In the genomic region with DNA sequence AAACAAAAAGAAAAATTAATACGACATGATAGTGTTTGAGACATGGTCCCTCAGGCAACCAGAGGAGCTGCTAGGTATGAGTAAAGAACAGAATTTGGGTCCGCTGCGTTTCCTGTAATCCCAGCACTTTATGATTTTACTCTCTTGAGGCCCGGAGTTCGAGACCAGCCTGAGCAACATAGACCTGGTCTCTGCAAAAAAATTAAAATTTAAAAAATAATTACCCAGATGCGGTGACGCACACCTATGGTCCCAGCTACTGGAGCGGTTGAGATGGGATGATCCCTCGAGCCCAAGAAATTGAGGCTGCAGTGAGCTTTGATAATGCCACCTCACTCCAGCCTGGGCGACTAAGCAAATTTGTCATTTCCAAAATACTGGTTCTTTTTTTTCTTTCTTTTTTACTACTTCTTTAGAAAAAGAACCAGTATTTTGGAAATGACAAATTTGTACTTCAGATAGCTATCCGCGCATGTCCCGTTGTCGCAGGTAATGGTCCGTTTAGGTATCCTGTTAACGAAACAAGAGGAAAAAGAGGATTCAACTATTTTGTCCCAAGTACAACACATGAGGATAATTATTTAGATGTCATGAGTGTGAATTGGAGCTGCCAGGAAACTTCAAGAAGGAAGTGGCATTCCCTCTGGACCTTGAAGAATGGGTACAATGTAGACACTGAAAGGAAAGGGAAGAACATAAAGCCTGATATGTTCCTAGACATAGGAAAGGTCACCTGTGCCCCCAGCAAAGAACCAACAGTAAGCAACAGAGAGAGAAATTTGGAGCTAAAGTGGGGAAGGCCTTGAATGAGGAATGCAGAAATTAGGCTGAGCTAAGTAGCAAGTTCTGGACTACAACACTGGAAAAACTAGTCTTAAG, we compare ENCODE assay signal across 8 cellular contexts. TPM values are rescaled to one million over a fixed set of nuclear protein-coding genes. Genes with fewer than 3 reads are reported as not detected.
DNase-seq lines count a peak whose midpoint lies in the region; ATAC-seq and TF ChIP-seq lines count a peak whose summit lies in the region.

No MANE protein-coding gene starts in this region.

- peaks cover 30% of the 10 kb centered on the region for H3K79me2 ChIP-seq in OCI-LY1 (ENCODE audit: insufficient read depth, low read length)

- no peaks in the 10 kb centered on the region for H3K27me3 ChIP-seq in CD8-positive, alpha-beta memory T cell (ENCODE audit: insufficient read depth, low read length, poor library complexity, severe bottlenecking)
- H3K27me3 ChIP-seq in OCI-LY1 (ENCODE audit: insufficient read depth, low read length): no peaks in the 10 kb centered on the region
- no peaks in the 10 kb centered on the region for H3K27me3 ChIP-seq in brain microvascular endothelial cell (replicated peaks)
- H3K27me3 ChIP-seq in mucosa of rectum (ENCODE audit: control insufficient read depth in 2 of 2, insufficient read depth in 2 of 2, low read length in 2 of 2): no peaks in the 10 kb centered on the region
- no peaks in the 10 kb centered on the region for H3K27me3 ChIP-seq in upper lobe of left lung

- peaks cover 0 to 5% of the 10 kb centered on the region in 2 donors for H3K27me3 Mint-ChIP-seq in CD8-positive, alpha-beta memory T cell

- H2AFZ ChIP-seq in OCI-LY1 (ENCODE audit: low read length): peak overlapping the region; percentile 18; the same call in 1 of the 2 replicates

- peak overlapping the region; percentile 98 for H3K4me2 ChIP-seq in OCI-LY1 (ENCODE audit: low read length)

- TF ChIP-seq CTCF in OCI-LY1 (IDR thresholded peaks at IDR 0.05; ENCODE audit: low read length) (no peak), brain microvascular endothelial cell (IDR thresholded peaks at IDR 0.05; ENCODE audit: low read depth, low read length, missing control alignments) (no peak), upper lobe of left lung (IDR thresholded peaks at IDR 0.05) (no peak)

- peak overlapping the region; percentile 97 to 100 (median 99) for H3K27ac Mint-ChIP-seq in CD8-positive, alpha-beta memory T cell

- H3K4me3 Mint-ChIP-seq in CD8-positive, alpha-beta memory T cell: peak overlapping the region; percentile 87 to 98 (median 94)

- H3K9ac ChIP-seq in OCI-LY1 (ENCODE audit: low read length) (peak overlapping the region; percentile 69), mucosa of rectum (ENCODE audit: low read depth in 1 of 2, low read length in 2 of 2) (peak overlapping the region; percentile 98 to 99)

- peak overlapping the region; percentile 27 for H3K4me3 ChIP-seq in CD8-positive, alpha-beta memory T cell (ENCODE audit: low read length)
- H3K4me3 ChIP-seq in OCI-LY1 (ENCODE audit: low read depth, low read length, poor library complexity, severe bottlenecking): peak overlapping the region; percentile 90
- H3K4me3 ChIP-seq in brain microvascular endothelial cell (ENCODE audit: low read depth, low read length): peak overlapping the region; percentile 77
- H3K4me3 ChIP-seq in mucosa of rectum (ENCODE audit: low read length in 2 of 2): peak overlapping the region; percentile 80 to 90
- H3K4me3 ChIP-seq in upper lobe of left lung: peak overlapping the region in 3 of 4 donors; percentile 66 to 86 (median 77)

- H4K20me1 ChIP-seq in OCI-LY1 (ENCODE audit: insufficient read depth, low read length): no peaks in the 10 kb centered on the region

- DNase-seq in CD8-positive, alpha-beta memory T cell: peak in 1 of 5 donors; percentile 7
- no peak for DNase-seq in brain microvascular endothelial cell
- no peak for DNase-seq in upper lobe of left lung
- no peak for DNase-seq in NCI-H128 (lab: John Stamatoyannopoulos, UW; ENCODE audit: unreplicated experiment)
- no peak for DNase-seq in HuH-7.5 (ENCODE audit: low spot score)

- CTCF ChIA-PET in CD8-positive, alpha-beta memory T cell (lab: Charles Lee): interaction anchor here (0.7 to 3.0 kb wide), 19 partner anchors 9 to 220 kb away, joined by 3 to 12 read pairs (median 4); a partner anchor contains a TSS

- H3K36me3 Mint-ChIP-seq in CD8-positive, alpha-beta memory T cell: peaks cover 0 to 22% (median 2%) of the 10 kb centered on the region in 3 donors

- TF ChIP-seq POLR2A in upper lobe of left lung (IDR thresholded peaks at IDR 0.05): no peak

- no peak for ATAC-seq in upper lobe of left lung (ENCODE audit: low FRiP score in 2 of 2)
- no peak for ATAC-seq in HG02798 (IDR thresholded peaks at IDR 0.05; ENCODE audit: poor library complexity, unreplicated experiment)

- 69 to 73% methylated on average over 16 of the region's 16 CpGs for WGBS in upper lobe of left lung, 2 donors

- POLR2A ChIA-PET in CD8-positive, alpha-beta memory T cell (lab: Charles Lee): interaction anchor here (1.0 to 3.7 kb wide), 6 partner anchors 10 to 212 kb away, joined by 3 to 22 read pairs (median 14); a partner anchor contains a TSS

- no peaks in the 10 kb centered on the region for H3F3A ChIP-seq in OCI-LY1 (ENCODE audit: insufficient read depth, low read length)

- peak overlapping the region; percentile 96 for H3K27ac ChIP-seq in CD8-positive, alpha-beta memory T cell (ENCODE audit: low read depth, low read length)
- H3K27ac ChIP-seq in OCI-LY1 (ENCODE audit: low read depth, low read length, poor library complexity, severe bottlenecking) (peak overlapping the region; percentile 94), brain microvascular endothelial cell (peak overlapping the region; percentile 96), mucosa of rectum (ENCODE audit: low read depth in 2 of 2, low read length in 2 of 2) (peak overlapping the region; percentile 99), upper lobe of left lung (peak overlapping the region; percentile 98 to 100 (median 99))

- TF ChIP-seq EP300 in upper lobe of left lung (IDR thresholded peaks at IDR 0.05): no peak

- H3K4me1 Mint-ChIP-seq in CD8-positive, alpha-beta memory T cell: peaks cover 46 to 62% (median 60%) of the 10 kb centered on the region in 3 donors

- no peaks in the 10 kb centered on the region for H3K9me3 Mint-ChIP-seq in CD8-positive, alpha-beta memory T cell

- no peaks in the 10 kb centered on the region for H3K36me3 ChIP-seq in CD8-positive, alpha-beta memory T cell (ENCODE audit: insufficient read depth, low read length)
- H3K36me3 ChIP-seq in OCI-LY1 (ENCODE audit: insufficient read depth, low read length) (peaks cover 19% of the 10 kb centered on the region), brain microvascular endothelial cell (replicated peaks) (peaks cover 2% of the 10 kb centered on the region), mucosa of rectum (ENCODE audit: control insufficient read depth in 2 of 2, insufficient read depth in 2 of 2, low read length in 2 of 2) (no peaks in the 10 kb centered on the region), upper lobe of left lung (no peaks in the 10 kb centered on the region)

- H3K4me1 ChIP-seq in CD8-positive, alpha-beta memory T cell (ENCODE audit: insufficient read depth, low read length): peaks cover 38% of the 10 kb centered on the region
- H3K4me1 ChIP-seq in OCI-LY1 (ENCODE audit: insufficient read depth, low read length, severe bottlenecking): peaks cover 28% of the 10 kb centered on the region
- H3K4me1 ChIP-seq in mucosa of rectum (ENCODE audit: control insufficient read depth in 2 of 2, insufficient read depth in 2 of 2, low read length in 2 of 2): peaks cover 11 to 16% of the 10 kb centered on the region in 2 donors
- H3K4me1 ChIP-seq in upper lobe of left lung: peaks cover 15 to 38% (median 22%) of the 10 kb centered on the region in 4 donors

- H3K9me3 ChIP-seq in CD8-positive, alpha-beta memory T cell (ENCODE audit: low read length): no peaks in the 10 kb centered on the region
- H3K9me3 ChIP-seq in OCI-LY1 (ENCODE audit: low read length) (no peaks in the 10 kb centered on the region), mucosa of rectum (ENCODE audit: control insufficient read depth in 2 of 2, low read length in 2 of 2) (no peaks in the 10 kb centered on the region), upper lobe of left lung (no peaks in the 10 kb centered on the region)

- in situ Hi-C loops in brain microvascular endothelial cell (cut with HindIII; ENCODE audit: low pct_ligation_motif_present, low sequenced_read_pairs): no loop called here

- H3K9me2 ChIP-seq in OCI-LY1 (ENCODE audit: low read depth, low read length): no peaks in the 10 kb centered on the region

RNA-seq across cellular contexts. Expression of a gene that starts 1.2 kb away (rescaled TPM):
- 100 to 1,000 TPM; 101 to 112 TPM for total RNA-seq in CD8-positive, alpha-beta memory T cell
- polyA plus RNA-seq in CD8-positive, alpha-beta memory T cell: 33.6 TPM
- total RNA-seq in upper lobe of left lung: 100 to 1,000 TPM; 118 to 326 (median 164) TPM

Comparison
In these comparisons a context has a peak if more than half of its experiments do, and no peak if none do; other contexts are left out.
1. H3K4me3 ChIP-seq: peak in every context shown above with its lines; median percentile 90 in OCI-LY1; 85 in mucosa of rectum; 77 in brain microvascular endothelial cell; 77 in upper lobe of left lung; 27 in CD8-positive, alpha-beta memory T cell.